In the genomic region with DNA sequence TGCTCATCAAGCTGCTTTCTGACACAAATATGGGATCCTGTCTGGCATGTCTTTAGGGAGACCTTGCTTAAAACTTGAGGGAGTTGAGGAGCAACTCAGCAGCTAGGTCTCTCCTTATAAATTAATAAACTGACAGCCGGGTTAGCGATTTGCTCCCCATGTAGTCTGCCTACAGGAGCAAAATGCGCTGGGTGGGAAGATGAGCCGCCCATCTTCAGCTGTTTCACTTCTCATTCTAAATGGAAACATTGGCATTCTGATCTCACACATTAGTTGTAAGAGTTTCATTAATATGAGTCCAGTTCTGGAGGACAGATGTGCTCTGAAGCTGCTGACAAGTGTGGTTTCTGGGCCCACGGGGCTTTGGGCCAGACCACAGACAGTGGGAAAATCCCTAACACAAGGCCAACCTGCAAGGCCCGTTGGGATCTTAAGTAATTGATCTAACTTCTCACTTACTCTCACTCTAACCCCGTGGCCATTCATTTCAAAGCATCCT, we compare ENCODE assay signal across 9 cellular contexts.
DNase-seq lines count a peak whose midpoint lies in the region; ATAC-seq and TF ChIP-seq lines count a peak whose summit lies in the region.
"Had no signal": no experiment of that assay in that cellular context is flagged by ENCODE, and none has a peak within 500 bp of the region (broad histone marks: within the 10 kb centered on the region; RNA-seq: fewer than 3 reads in every experiment).

No MANE protein-coding gene starts in this region.

- no peak overlapping the region for H2AFZ ChIP-seq in neural progenitor cell (replicated peaks)

- H3K4me2 ChIP-seq in neural progenitor cell, result no peak overlapping the region

- H3K4me1 Mint-ChIP-seq in neural progenitor cell, result no peaks in the 10 kb centered on the region

- H3K9me3 ChIP-seq in mucosa of descending colon (no peaks in the 10 kb centered on the region), neural progenitor cell (ENCODE audit: low read depth) (no peaks in the 10 kb centered on the region)

- intact Hi-C loops in mucosa of descending colon (cut with DNase I, micrococcal nuclease), result no loop called here

- H3K4me1 ChIP-seq in mucosa of descending colon (ENCODE audit: low read depth), result no peaks in the 10 kb centered on the region
- no peaks in the 10 kb centered on the region for H3K4me1 ChIP-seq in foreskin keratinocyte
- H3K4me1 ChIP-seq in neural progenitor cell, result no peaks in the 10 kb centered on the region

- ATAC-seq in GM18520 (IDR thresholded peaks at IDR 0.05; ENCODE audit: unreplicated experiment), result peak; percentile 92
- ATAC-seq in GM21717 (IDR thresholded peaks at IDR 0.05; ENCODE audit: unreplicated experiment), result peak; percentile 77
- peak; percentile 70 for ATAC-seq in HG03558 (IDR thresholded peaks at IDR 0.05; ENCODE audit: extremely low read depth, unreplicated experiment)
- peak; percentile 39 for ATAC-seq in mucosa of descending colon
- ATAC-seq in foreskin keratinocyte, result no peak

- H3K36me3 Mint-ChIP-seq in neural progenitor cell, result no peaks in the 10 kb centered on the region

- peaks cover 9% of the 10 kb centered on the region for H3K9me3 Mint-ChIP-seq in neural progenitor cell

- H3K27ac ChIP-seq in foreskin keratinocyte, result no peak overlapping the region
- H3K27ac ChIP-seq in neural progenitor cell, result no peak overlapping the region

- H3K27me3 ChIP-seq in foreskin keratinocyte (no peaks in the 10 kb centered on the region), neural progenitor cell (no peaks in the 10 kb centered on the region)

- H3F3A ChIP-seq in neural progenitor cell (ENCODE audit: low read depth), result no peaks in the 10 kb centered on the region

- H3K79me2 ChIP-seq in neural progenitor cell (ENCODE audit: low read depth), result no peaks in the 10 kb centered on the region

- no peak overlapping the region for H3K4me3 Mint-ChIP-seq in neural progenitor cell

- DNase-seq in mucosa of descending colon (peak in 1 of 3 donors; percentile 17), HPDE6-E6E7 (ENCODE audit: extremely low spot score) (no peak), foreskin keratinocyte (no peak), T-helper 9 cell (no peak), neural progenitor cell (ENCODE audit: low spot score) (no peak)
- DNase-seq: NCI-H510A had no signal

- H3K4me3 ChIP-seq in mucosa of descending colon (no peak overlapping the region), neural progenitor cell (no peak overlapping the region)

- TF ChIP-seq CTCF in mucosa of descending colon (IDR thresholded peaks at IDR 0.05), result no peak
- TF ChIP-seq CTCF in foreskin keratinocyte (conservative IDR thresholded peaks at IDR 0.05), result no peak
- no peak for TF ChIP-seq CTCF in neural progenitor cell (IDR thresholded peaks at IDR 0.05)

- no peaks in the 10 kb centered on the region for H3K27me3 Mint-ChIP-seq in neural progenitor cell (ENCODE audit: insufficient read depth, low read depth)

- H4K20me1 ChIP-seq in neural progenitor cell (ENCODE audit: low read depth), result no peaks in the 10 kb centered on the region

- H3K9ac ChIP-seq in neural progenitor cell, result no peak overlapping the region

- no peak overlapping the region for H3K27ac Mint-ChIP-seq in neural progenitor cell

- no peaks in the 10 kb centered on the region for H3K36me3 ChIP-seq in mucosa of descending colon (ENCODE audit: low read depth)
- no peaks in the 10 kb centered on the region for H3K36me3 ChIP-seq in neural progenitor cell
